Comparison of ENCODE assay signal across 28 cellular contexts in the genomic region with DNA sequence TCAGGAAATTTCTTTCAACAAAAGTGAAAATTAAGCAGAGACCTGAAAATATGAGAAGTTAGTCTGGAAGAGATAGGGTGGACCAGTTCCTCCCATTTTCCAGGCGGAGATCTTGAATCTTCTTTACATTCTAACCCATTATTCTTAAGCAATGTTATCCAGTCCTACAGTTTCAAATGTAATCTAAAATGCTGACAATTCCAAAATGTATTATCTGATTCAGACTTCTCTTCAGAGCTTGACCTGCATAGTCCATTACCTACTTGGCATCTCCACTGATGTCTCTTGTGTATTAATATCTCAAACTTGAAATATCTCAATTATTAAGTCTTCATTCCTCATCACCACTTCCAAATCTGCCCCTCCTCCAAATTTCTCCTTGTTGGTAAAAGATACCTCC.
"Had no signal": no experiment of that assay in that cellular context is flagged by ENCODE, and none has a peak within 500 bp of the region (broad histone marks: within the 10 kb centered on the region; RNA-seq: fewer than 3 reads in every experiment).

No MANE protein-coding gene starts in this region.

- H3K9me3 ChIP-seq: colonic mucosa, esophagus muscularis mucosa, esophagus squamous epithelium, gastrocnemius medialis, gastroesophageal sphincter, heart left ventricle had no signal

- H3K27me3 ChIP-seq: colonic mucosa, dorsolateral prefrontal cortex, esophagus muscularis mucosa, esophagus squamous epithelium, foreskin keratinocyte, gastrocnemius medialis, gastroesophageal sphincter, heart left ventricle, heart right ventricle had no signal

- ATAC-seq: effector memory CD8-positive, alpha-beta T cell; esophagus mucosa; foreskin keratinocyte; gastrocnemius medialis; gastroesophageal sphincter; heart left ventricle; heart right ventricle had no signal

- DNase-seq: colonic mucosa; cortex of kidney; dermis blood vessel endothelial cell; dorsolateral prefrontal cortex; effector CD4-positive, alpha-beta T cell; effector CD8-positive, alpha-beta T cell; effector memory CD4-positive, alpha-beta T cell; effector memory CD8-positive, alpha-beta T cell; endodermal cell; erythroblast; esophagus squamous epithelium; foreskin fibroblast; foreskin keratinocyte; foreskin melanocyte; gastrocnemius medialis; glutamatergic neuron; head of caudate nucleus; heart left ventricle; heart right ventricle had no signal

- H3K27ac ChIP-seq: colonic mucosa, coronary artery, dorsolateral prefrontal cortex, epithelial cell of prostate, esophagus muscularis mucosa, esophagus squamous epithelium, foreskin keratinocyte, gastrocnemius medialis, gastroesophageal sphincter, heart left ventricle, heart right ventricle had no signal

- FAIRE-seq: colon, endometrium, endothelial cell of umbilical vein, frontal cortex had no signal

- H3K36me3 ChIP-seq: colonic mucosa, esophagus muscularis mucosa, esophagus squamous epithelium, gastrocnemius medialis, gastroesophageal sphincter, heart left ventricle, heart right ventricle had no signal

- H3K4me1 ChIP-seq: colonic mucosa, esophagus muscularis mucosa, esophagus squamous epithelium, gastrocnemius medialis, gastroesophageal sphincter had no signal

- H3K4me3 ChIP-seq: colonic mucosa, coronary artery, dorsolateral prefrontal cortex, esophagus muscularis mucosa, esophagus squamous epithelium, gastrocnemius medialis, gastroesophageal sphincter, heart left ventricle, heart right ventricle had no signal
